ENCODE assay signal across 19 cellular contexts in genomic region chr5:61431923-61432620, GRCh38.
DNase-seq lines count a peak whose midpoint lies in the region; ATAC-seq lines count a peak whose summit lies in the region.
"Had no signal": no experiment of that assay in that cellular context is flagged by ENCODE, and none has a peak within 500 bp of the region (broad histone marks: within the 10 kb centered on the region; RNA-seq: fewer than 3 reads in every experiment).

No MANE protein-coding gene starts in this region.

- H3K27ac ChIP-seq in cingulate gyrus (ENCODE audit: low read depth, low read length) (peak overlapping the region; percentile 90), substantia nigra (ENCODE audit: low read depth, low read length, poor library complexity, severe bottlenecking) (peak overlapping the region; percentile 89)
- H3K27ac ChIP-seq: HL-60, uterus had no signal

- no peak for ATAC-seq in GM19351 (IDR thresholded peaks at IDR 0.05; ENCODE audit: unreplicated experiment)
- ATAC-seq: SK-N-SH treated with all-trans-retinoic acid at 6 μM for 48 hours; stimulated activated effector memory CD8-positive, alpha-beta T cell treated with anti-CD3 and anti-CD28 coated beads, Interleukin-12 subunit alpha, Interleukin-12 subunit beta, amount 100 ng/mL, for 72 hours had no signal

- peak; percentile 16 for DNase-seq in NCI-H146 (lab: John Stamatoyannopoulos, UW)
- DNase-seq in NCI-H146 treated with DMSO at 0.1 percent for 48 hours (lab: John Stamatoyannopoulos, UW; ENCODE audit: unreplicated experiment), result no peak
- peak; percentile 33 for DNase-seq in left kidney (ENCODE audit: low read depth, low spot score)
- DNase-seq in substantia nigra (lab: John Stamatoyannopoulos, UW), result peak in 3 of 49 donors; percentile 7 to 25 (median 24)
- no peak for DNase-seq in NCI-H1048 (lab: John Stamatoyannopoulos, UW)
- no peak for DNase-seq in HuH-7.5 (ENCODE audit: low spot score)
- DNase-seq: 8988T; activated CD8-positive, alpha-beta memory T cell treated with anti-CD3 and anti-CD28 coated beads for 24 hours; activated gamma-delta T cell; CD4-positive, CD25-positive, alpha-beta regulatory T cell; kidney; NCI-H2081; stimulated activated CD4-positive, alpha-beta T cell treated with anti-CD3 and anti-CD28 coated beads, Interleukin-4, amount 100 ng/mL, for 4 hours; uterus had no signal

Comparison
In these comparisons a context has a peak if more than half of its experiments do, and no peak if none do; other contexts are left out.
1. DNase-seq: peak in NCI-H146 (single experiment) and left kidney (single experiment); none in NCI-H146 treated with DMSO at 0.1 percent for 48 hours (single experiment), NCI-H1048 (single experiment) and HuH-7.5 (single experiment).